8 cellular contexts compared by ENCODE assay signal in the genomic region with DNA sequence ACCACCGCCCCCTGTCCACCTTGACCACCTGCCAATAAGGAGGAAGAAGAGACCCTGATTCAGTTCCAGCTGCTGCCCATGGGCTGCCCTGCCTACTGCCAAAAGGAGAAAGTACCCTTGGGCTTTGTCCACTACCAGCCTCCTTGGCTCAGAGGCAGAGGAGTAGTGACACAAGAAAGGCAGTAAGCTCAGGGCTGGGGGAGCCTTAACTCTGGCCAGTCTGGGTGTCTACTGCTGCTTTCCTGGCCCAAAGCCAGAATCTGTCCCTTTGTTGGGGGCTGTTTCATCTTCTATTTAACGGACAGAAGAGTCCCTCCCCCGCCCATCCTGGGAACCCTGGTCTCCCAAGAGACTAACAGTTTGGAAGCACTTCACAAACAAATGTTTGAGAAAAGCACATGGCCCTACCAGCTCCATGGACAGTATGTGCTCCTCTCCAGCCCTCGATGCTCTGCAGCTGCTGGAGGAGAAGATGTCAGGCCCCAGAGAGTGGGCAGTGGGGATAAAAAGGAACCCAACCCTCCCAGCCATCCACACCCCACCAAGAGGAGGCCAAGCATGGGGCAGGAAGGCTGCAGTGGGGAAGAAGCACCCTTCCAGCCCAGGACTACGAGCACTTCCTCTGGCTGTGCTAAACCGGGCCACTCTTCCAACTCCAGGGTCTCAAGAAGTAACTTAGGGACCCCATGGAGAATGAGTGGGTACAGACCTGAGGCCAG. TPM values are rescaled to one million over a fixed set of nuclear protein-coding genes. Genes with fewer than 3 reads are reported as not detected.
DNase-seq lines count a peak whose midpoint lies in the region; ATAC-seq and TF ChIP-seq lines count a peak whose summit lies in the region.

No MANE protein-coding gene starts in this region.

- H3K27me3 ChIP-seq in kidney epithelial cell (ENCODE audit: control insufficient read depth, insufficient read depth, low read length) = no peaks in the 10 kb centered on the region

- TF ChIP-seq CTCF in kidney epithelial cell (IDR thresholded peaks at IDR 0.05; ENCODE audit: insufficient read depth, low read length, poor library complexity, severe bottlenecking) (no peak), type B pancreatic cell (conservative IDR thresholded peaks at IDR 0.05) (no peak)

- no peaks in the 10 kb centered on the region for H3K27me3 Mint-ChIP-seq in activated T-cell treated with anti-CD3 and anti-CD28 coated beads, Interleukin-2, amount 50 U/mL, for 72 hours (ENCODE audit: low read depth)
- H3K27me3 Mint-ChIP-seq in activated naive CD8-positive, alpha-beta T cell treated with anti-CD3 and anti-CD28 coated beads for 36 hours = no peaks in the 10 kb centered on the region
- H3K27me3 Mint-ChIP-seq in type B pancreatic cell = no peaks in the 10 kb centered on the region

- peak overlapping the region; percentile 71 for H3K4me3 ChIP-seq in kidney epithelial cell (ENCODE audit: low read depth, low read length)

- no peak for ATAC-seq in activated T-cell treated with anti-CD3 and anti-CD28 coated beads, Interleukin-2, amount 50 U/mL, for 72 hours (replicated peaks in 1 of 2)

- H3K4me1 Mint-ChIP-seq in activated T-cell treated with anti-CD3 and anti-CD28 coated beads, Interleukin-2, amount 50 U/mL, for 72 hours (ENCODE audit: low read depth) = peaks cover 47% of the 10 kb centered on the region
- peaks cover 30% of the 10 kb centered on the region for H3K4me1 Mint-ChIP-seq in activated naive CD8-positive, alpha-beta T cell treated with anti-CD3 and anti-CD28 coated beads for 36 hours
- H3K4me1 Mint-ChIP-seq in type B pancreatic cell (ENCODE audit: unreplicated experiment) = peaks cover 20% of the 10 kb centered on the region

- no peak for DNase-seq in activated T-cell treated with anti-CD3 and anti-CD28 coated beads, Interleukin-2, amount 50 U/mL, for 72 hours
- no peak for DNase-seq in activated T-cell treated with anti-CD3 and anti-CD28 coated beads, Interleukin-2, amount 50 U/mL, for 1 hour
- no peak for DNase-seq in activated naive CD8-positive, alpha-beta T cell treated with anti-CD3 and anti-CD28 coated beads for 36 hours
- DNase-seq in kidney epithelial cell (ENCODE audit: low read depth) (no peak), type B pancreatic cell (ENCODE audit: extremely low spot score, unreplicated experiment) (no peak), OCI-M2 (lab: John Stamatoyannopoulos, UW; ENCODE audit: unreplicated experiment) (no peak), NOMO-1 (lab: John Stamatoyannopoulos, UW; ENCODE audit: unreplicated experiment in 2 of 2) (no peak)
- DNase-seq in stimulated activated CD4-positive, alpha-beta T cell treated with anti-CD3 and anti-CD28 coated beads, Interleukin-4, amount 100 ng/mL, for 24 hours = no peak

- peak overlapping the region; percentile 83 to 89 for H3K4me3 Mint-ChIP-seq in activated T-cell treated with anti-CD3 and anti-CD28 coated beads, Interleukin-2, amount 50 U/mL, for 72 hours
- peak overlapping the region; percentile 98 for H3K4me3 Mint-ChIP-seq in activated naive CD8-positive, alpha-beta T cell treated with anti-CD3 and anti-CD28 coated beads for 36 hours
- peak overlapping the region; percentile 84 for H3K4me3 Mint-ChIP-seq in type B pancreatic cell

- H3K36me3 Mint-ChIP-seq in activated T-cell treated with anti-CD3 and anti-CD28 coated beads, Interleukin-2, amount 50 U/mL, for 72 hours (ENCODE audit: insufficient read depth in 2 of 2) = peaks cover 15 to 27% of the 10 kb centered on the region in 2 donors
- peaks cover 51% of the 10 kb centered on the region for H3K36me3 Mint-ChIP-seq in activated naive CD8-positive, alpha-beta T cell treated with anti-CD3 and anti-CD28 coated beads for 36 hours
- H3K36me3 Mint-ChIP-seq in type B pancreatic cell = peaks cover 16% of the 10 kb centered on the region

- H3K27ac Mint-ChIP-seq in activated T-cell treated with anti-CD3 and anti-CD28 coated beads, Interleukin-2, amount 50 U/mL, for 72 hours = peak overlapping the region; percentile 63
- peak overlapping the region; percentile 78 for H3K27ac Mint-ChIP-seq in activated naive CD8-positive, alpha-beta T cell treated with anti-CD3 and anti-CD28 coated beads for 36 hours
- H3K27ac Mint-ChIP-seq in type B pancreatic cell = peak overlapping the region; percentile 51

- H3K9me3 Mint-ChIP-seq in activated T-cell treated with anti-CD3 and anti-CD28 coated beads, Interleukin-2, amount 50 U/mL, for 72 hours = no peaks in the 10 kb centered on the region
- H3K9me3 Mint-ChIP-seq in activated naive CD8-positive, alpha-beta T cell treated with anti-CD3 and anti-CD28 coated beads for 36 hours = no peaks in the 10 kb centered on the region
- H3K9me3 Mint-ChIP-seq in type B pancreatic cell = no peaks in the 10 kb centered on the region

- no peaks in the 10 kb centered on the region for H3K36me3 ChIP-seq in kidney epithelial cell (ENCODE audit: control insufficient read depth, insufficient read depth, low read length)

RNA-seq across cellular contexts. Expression of a gene that starts 1.3 kb away (rescaled TPM):
- 10 to 100 TPM; 48.5 to 51.4 TPM for total RNA-seq in activated T-cell treated with anti-CD3 and anti-CD28 coated beads, Interleukin-2, amount 50 U/mL, for 72 hours
- 10 to 100 TPM; 47.1 to 55.0 TPM for total RNA-seq in activated naive CD8-positive, alpha-beta T cell treated with anti-CD3 and anti-CD28 coated beads for 36 hours
- total RNA-seq in kidney epithelial cell (46.1 and 58.0 TPM in 2 replicates), type B pancreatic cell (ENCODE audit: low replicate concordance) (46.4 and 52.9 TPM in 2 replicates)

RNA-seq across cellular contexts. Expression of a gene that starts 1.4 kb away (rescaled TPM):
- 100 to 1,000 TPM; 101 to 117 TPM for total RNA-seq in activated T-cell treated with anti-CD3 and anti-CD28 coated beads, Interleukin-2, amount 50 U/mL, for 72 hours
- total RNA-seq in activated naive CD8-positive, alpha-beta T cell treated with anti-CD3 and anti-CD28 coated beads for 36 hours = 100 to 1,000 TPM; 102 to 114 TPM
- 43.5 and 52.3 TPM in 2 replicates for total RNA-seq in kidney epithelial cell
- total RNA-seq in type B pancreatic cell (ENCODE audit: low replicate concordance) = 58.7 and 58.8 TPM in 2 replicates

RNA-seq across cellular contexts. Expression of a gene that starts 9.4 kb away (rescaled TPM):
- total RNA-seq in activated T-cell treated with anti-CD3 and anti-CD28 coated beads, Interleukin-2, amount 50 U/mL, for 72 hours = 1 to 10 TPM; 8.5 to 8.8 TPM
- total RNA-seq in activated naive CD8-positive, alpha-beta T cell treated with anti-CD3 and anti-CD28 coated beads for 36 hours = 10 to 100 TPM; 20.4 to 21.3 TPM
- 5.8 and 7.3 TPM in 2 replicates for total RNA-seq in kidney epithelial cell
- 40.4 and 70.7 TPM in 2 replicates for total RNA-seq in type B pancreatic cell (ENCODE audit: low replicate concordance)

RNA-seq across cellular contexts. Expression of a gene that starts 17.1 kb away (rescaled TPM):
- total RNA-seq in activated T-cell treated with anti-CD3 and anti-CD28 coated beads, Interleukin-2, amount 50 U/mL, for 72 hours = 1 to 10 TPM; 2.3 to 3.4 TPM
- total RNA-seq in activated naive CD8-positive, alpha-beta T cell treated with anti-CD3 and anti-CD28 coated beads for 36 hours = 1 to 10 TPM; 1.6 to 3.0 TPM
- total RNA-seq in kidney epithelial cell (11.6 and 19.8 TPM in 2 replicates), type B pancreatic cell (ENCODE audit: low replicate concordance) (4.4 and 16.1 TPM in 2 replicates)

RNA-seq across cellular contexts. Expression of a gene that starts 17.1 kb away (rescaled TPM):
- 10 to 100 TPM; 36.8 to 46.0 TPM for total RNA-seq in activated T-cell treated with anti-CD3 and anti-CD28 coated beads, Interleukin-2, amount 50 U/mL, for 72 hours
- 10 to 100 TPM; 27.8 to 30.7 TPM for total RNA-seq in activated naive CD8-positive, alpha-beta T cell treated with anti-CD3 and anti-CD28 coated beads for 36 hours
- total RNA-seq in kidney epithelial cell (17.7 and 30.0 TPM in 2 replicates), type B pancreatic cell (ENCODE audit: low replicate concordance) (34.2 and 37.5 TPM in 2 replicates)
